Comparison of ENCODE assay signal across 1 cellular context in genomic region chr21:45417951-45418300, GRCh38.
TF ChIP-seq lines count a peak whose summit lies in the region.

No MANE protein-coding gene starts in this region.

TF ChIP-seq in H1, 55 proteins besides CTCF, POLR2A, EP300 and RAD21:
- TF ChIP-seq SP4 (IDR thresholded peaks at IDR 0.05; ENCODE audit: low read length) (no peak), RNF2 (IDR thresholded peaks at IDR 0.05; ENCODE audit: borderline replicate concordance, low read depth, low read length, missing control alignments, poor library complexity, severe bottlenecking) (no peak), ZNF274 (IDR thresholded peaks at IDR 0.05; ENCODE audit: borderline replicate concordance, extremely low read depth, low read length) (no peak), EZH2 (IDR thresholded peaks at IDR 0.05; ENCODE audit: low read depth, low read length, severe bottlenecking) (no peak), SIX5 (IDR thresholded peaks at IDR 0.05; ENCODE audit: low read depth, low read length) (no peak), TCF12 (IDR thresholded peaks at IDR 0.05; ENCODE audit: low read depth, low read length) (no peak), SRF (IDR thresholded peaks at IDR 0.05; ENCODE audit: low read depth, low read length) (no peak), EGR1 (IDR thresholded peaks at IDR 0.05; ENCODE audit: borderline replicate concordance, low read depth, low read length) (no peak), SUZ12 (IDR thresholded peaks at IDR 0.05; ENCODE audit: low read length) (no peak), CTBP2 (IDR thresholded peaks at IDR 0.05; ENCODE audit: borderline replicate concordance, insufficient read depth, insufficient read length, low read length) (no peak)
